30 cellular contexts compared by ENCODE assay signal in genomic region chr12:43154498-43155045, GRCh38.
"Had no signal": no experiment of that assay in that cellular context is flagged by ENCODE, and none has a peak within 500 bp of the region (broad histone marks: within the 10 kb centered on the region; RNA-seq: fewer than 3 reads in every experiment).

No MANE protein-coding gene starts in this region.

- H3K27me3 ChIP-seq: brain microvascular endothelial cell, cardiac muscle cell, MG63, SJSA1 had no signal

- H3K27me3 Mint-ChIP-seq: activated B cell treated with CpG ODN at 0.5 μM for 24 hours; activated CD4-positive, alpha-beta memory T cell treated with anti-CD3 and anti-CD28 coated beads, Interleukin-2, amount 10 ng/mL, durations not matched to agents 7 days and 5 days; activated naive CD8-positive, alpha-beta T cell; activated T-helper 17 cell treated with anti-CD3 and anti-CD28 coated beads, Interleukin-2, amount 50 U/mL, for 72 hours; T-helper 17 cell had no signal

- H3K36me3 Mint-ChIP-seq: activated naive CD8-positive, alpha-beta T cell had no signal

- H3K27ac ChIP-seq: brain microvascular endothelial cell, cardiac muscle cell, SJSA1 had no signal

- DNase-seq: activated B cell treated with CpG ODN at 0.5 μM for 24 hours; activated CD4-positive, alpha-beta memory T cell treated with anti-CD3 and anti-CD28 coated beads, Interleukin-2, amount 10 ng/mL, durations not matched to agents 7 days and 5 days; activated CD4-positive, alpha-beta T cell treated with anti-CD3 and anti-CD28 coated beads for 1 hour; activated CD4-positive, alpha-beta T cell treated with anti-CD3 and anti-CD28 coated beads, Interleukin-2, amount 50 U/mL, for 1 hour; activated gamma-delta T cell; activated naive CD4-positive, alpha-beta T cell treated with anti-CD3 and anti-CD28 coated beads for 36 hours; activated T-cell treated with anti-CD3 and anti-CD28 coated beads for 4 hours; activated T-cell treated with anti-CD3 and anti-CD28 coated beads, Interleukin-2, amount 50 U/mL, for 48 hours; amygdala; brain microvascular endothelial cell; cerebellar nuclear complex; MG63; MV-4-11; NCI-H1092 treated with DMSO at 0.1 percent for 48 hours; NCI-H1417 treated with DMSO at 0.1 percent for 48 hours; NCI-H1694; NCI-H2029; NCI-H2107; NCI-H2171 treated with DMSO at 0.1 percent for 48 hours; NCI-H226; NCI-H526; PC-3; SHP77; T-helper 17 cell; T-helper 9 cell had no signal

- H3K9me3 ChIP-seq: MG63, SJSA1 had no signal

- H3K4me3 ChIP-seq: cardiac muscle cell, MG63, SJSA1 had no signal

- H3K9me3 Mint-ChIP-seq: activated B cell treated with CpG ODN at 0.5 μM for 24 hours; activated naive CD4-positive, alpha-beta T cell treated with anti-CD3 and anti-CD28 coated beads for 36 hours; activated T-helper 17 cell treated with anti-CD3 and anti-CD28 coated beads, Interleukin-2, amount 50 U/mL, for 72 hours had no signal

- H3K36me3 ChIP-seq: brain microvascular endothelial cell, cardiac muscle cell, MG63, SJSA1 had no signal

- ATAC-seq: activated T-helper 17 cell treated with anti-CD3 and anti-CD28 coated beads, Interleukin-2, amount 50 U/mL, for 72 hours; PC-3; SK-N-SH treated with all-trans-retinoic acid at 6 μM for 48 hours; T-helper 17 cell had no signal

- H3K27ac Mint-ChIP-seq: activated B cell treated with CpG ODN at 0.5 μM for 24 hours; activated CD4-positive, alpha-beta memory T cell treated with anti-CD3 and anti-CD28 coated beads, Interleukin-2, amount 10 ng/mL, durations not matched to agents 7 days and 5 days; activated naive CD4-positive, alpha-beta T cell treated with anti-CD3 and anti-CD28 coated beads for 36 hours; activated naive CD8-positive, alpha-beta T cell; activated T-helper 17 cell treated with anti-CD3 and anti-CD28 coated beads, Interleukin-2, amount 50 U/mL, for 72 hours; T-helper 17 cell had no signal

- H3K4me1 ChIP-seq: SJSA1 had no signal

- H3K4me3 Mint-ChIP-seq: activated B cell treated with CpG ODN at 0.5 μM for 24 hours; activated CD4-positive, alpha-beta memory T cell treated with anti-CD3 and anti-CD28 coated beads, Interleukin-2, amount 10 ng/mL, durations not matched to agents 7 days and 5 days; activated naive CD4-positive, alpha-beta T cell treated with anti-CD3 and anti-CD28 coated beads for 36 hours; activated naive CD8-positive, alpha-beta T cell; activated T-helper 17 cell treated with anti-CD3 and anti-CD28 coated beads, Interleukin-2, amount 50 U/mL, for 72 hours; T-helper 17 cell had no signal

- H3K4me1 Mint-ChIP-seq: activated B cell treated with CpG ODN at 0.5 μM for 24 hours; activated CD4-positive, alpha-beta memory T cell treated with anti-CD3 and anti-CD28 coated beads, Interleukin-2, amount 10 ng/mL, durations not matched to agents 7 days and 5 days; activated T-helper 17 cell treated with anti-CD3 and anti-CD28 coated beads, Interleukin-2, amount 50 U/mL, for 72 hours; T-helper 17 cell had no signal
